Comparison of ENCODE assay signal across 19 cellular contexts in the genomic region with DNA sequence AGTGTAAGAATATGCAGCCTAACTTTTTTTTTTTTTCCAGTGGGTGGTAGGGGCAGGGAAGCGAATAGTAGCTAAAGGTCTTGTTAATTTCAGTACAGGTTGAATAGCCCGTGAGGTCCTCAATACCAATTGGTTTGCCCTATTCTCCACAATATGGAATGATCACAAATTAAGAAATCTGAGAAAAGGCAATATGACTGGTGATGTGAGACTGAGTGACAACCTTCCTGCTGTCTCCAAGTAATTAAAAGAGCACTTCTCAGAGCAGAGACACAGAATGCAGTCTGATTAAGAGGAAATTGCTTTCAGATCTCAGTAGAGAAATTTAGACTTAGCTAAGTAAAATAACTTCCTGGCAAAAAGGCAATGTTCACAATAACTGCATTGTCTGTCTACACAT. TPM values are rescaled to one million over a fixed set of nuclear protein-coding genes. Genes with fewer than 3 reads are reported as not detected.
DNase-seq lines count a peak whose midpoint lies in the region; ATAC-seq and TF ChIP-seq lines count a peak whose summit lies in the region.
"Had no signal": no experiment of that assay in that cellular context is flagged by ENCODE, and none has a peak within 500 bp of the region (broad histone marks: within the 10 kb centered on the region; RNA-seq: fewer than 3 reads in every experiment).

No MANE protein-coding gene starts in this region.

- TF ChIP-seq EP300 in SK-N-SH (IDR thresholded peaks at IDR 0.05; ENCODE audit: borderline replicate concordance in 1 of 2, low read depth in 1 of 2, low read length in 1 of 2): no peak

- POLR2A ChIA-PET in SK-N-SH (lab: Yijun Ruan, JAX): no interaction called here

- CTCF ChIA-PET in SK-N-SH (lab: Yijun Ruan, JAX): no interaction called here

- peak; percentile 18 for ATAC-seq in T-helper 17 cell
- ATAC-seq in effector memory CD8-positive, alpha-beta T cell (replicated peaks): peak; percentile 23
- ATAC-seq in HG03135 (IDR thresholded peaks at IDR 0.05; ENCODE audit: unreplicated experiment): no peak
- ATAC-seq in GM21737 (IDR thresholded peaks at IDR 0.05; ENCODE audit: unreplicated experiment): no peak
- ATAC-seq: Right ventricle myocardium inferior had no signal

- H3F3A ChIP-seq in SK-N-SH (replicated peaks; ENCODE audit: insufficient read depth): no peaks in the 10 kb centered on the region
- H3F3A ChIP-seq in MM.1S (ENCODE audit: insufficient read depth, low read length): no peaks in the 10 kb centered on the region

- H3K9me2 ChIP-seq in SK-N-SH (no peaks in the 10 kb centered on the region), MM.1S (replicated peaks; ENCODE audit: insufficient read depth, low read length) (no peaks in the 10 kb centered on the region)

- H3K9me3 ChIP-seq in left ventricle myocardium inferior (replicated peaks) (no peaks in the 10 kb centered on the region), right atrium auricular region (no peaks in the 10 kb centered on the region), T-helper 17 cell (ENCODE audit: control insufficient read depth, low read length, poor library complexity, severe bottlenecking) (no peaks in the 10 kb centered on the region), SK-N-SH (no peaks in the 10 kb centered on the region), MM.1S (replicated peaks; ENCODE audit: insufficient read depth, low read length) (no peaks in the 10 kb centered on the region)

- H3K4me3 Mint-ChIP-seq in T-helper 17 cell: peak overlapping the region; percentile 53
- peak overlapping the region; percentile 68 to 89 for H3K4me3 Mint-ChIP-seq in effector memory CD8-positive, alpha-beta T cell

- H3K4me2 ChIP-seq in SK-N-SH: no peak overlapping the region
- no peak overlapping the region for H3K4me2 ChIP-seq in MM.1S (ENCODE audit: low read depth, low read length)

- H2AFZ ChIP-seq in SK-N-SH (ENCODE audit: low read depth) (no peak overlapping the region), MM.1S (ENCODE audit: low read length) (no peak overlapping the region)

- H3K27me3 Mint-ChIP-seq in T-helper 17 cell: no peaks in the 10 kb centered on the region
- H3K27me3 Mint-ChIP-seq in effector memory CD8-positive, alpha-beta T cell: no peaks in the 10 kb centered on the region

- no peaks in the 10 kb centered on the region for H3K9me3 Mint-ChIP-seq in effector memory CD8-positive, alpha-beta T cell

- DNase-seq in left ventricle myocardium inferior (no peak), right atrium auricular region (ENCODE audit: low spot score) (no peak), T-helper 17 cell (no peak), SK-N-SH (no peak), MM.1S (no peak)
- DNase-seq in effector memory CD8-positive, alpha-beta T cell: no peak
- DNase-seq: activated CD4-positive, CD25-positive, alpha-beta regulatory T cell; Calu3; foreskin fibroblast; IMR-90; NCI-H2081; NCI-H524 treated with DMSO at 0.1 percent for 48 hours; nucleus accumbens; retina had no signal

- peak overlapping the region; percentile 97 for H3K27ac Mint-ChIP-seq in T-helper 17 cell
- peak overlapping the region; percentile 87 to 98 for H3K27ac Mint-ChIP-seq in effector memory CD8-positive, alpha-beta T cell

- no peak overlapping the region for H3K4me3 ChIP-seq in left ventricle myocardium inferior
- no peak overlapping the region for H3K4me3 ChIP-seq in right atrium auricular region
- H3K4me3 ChIP-seq in SK-N-SH (ENCODE audit: low read depth in 2 of 2, low read length in 1 of 2): no peak overlapping the region
- H3K4me3 ChIP-seq in MM.1S (ENCODE audit: low read length): no peak overlapping the region

- no peak for TF ChIP-seq CTCF in left ventricle myocardium inferior (IDR thresholded peaks at IDR 0.05; ENCODE audit: borderline replicate concordance)
- TF ChIP-seq CTCF in right atrium auricular region (IDR thresholded peaks at IDR 0.05): no peak
- no peak for TF ChIP-seq CTCF in SK-N-SH (IDR thresholded peaks at IDR 0.05)
- TF ChIP-seq CTCF in MM.1S (IDR thresholded peaks at IDR 0.05; ENCODE audit: low read length): no peak

- no peaks in the 10 kb centered on the region for H3K79me2 ChIP-seq in SK-N-SH (ENCODE audit: insufficient read depth)
- H3K79me2 ChIP-seq in MM.1S (ENCODE audit: low read length): no peaks in the 10 kb centered on the region

- H3K27me3 ChIP-seq in left ventricle myocardium inferior (ENCODE audit: low read depth): no peaks in the 10 kb centered on the region
- H3K27me3 ChIP-seq in right atrium auricular region: no peaks in the 10 kb centered on the region
- H3K27me3 ChIP-seq in SK-N-SH (ENCODE audit: insufficient read depth): no peaks in the 10 kb centered on the region
- H3K27me3 ChIP-seq in MM.1S (replicated peaks; ENCODE audit: insufficient read depth, low read length): no peaks in the 10 kb centered on the region

- peaks cover 7% of the 10 kb centered on the region for H3K36me3 Mint-ChIP-seq in T-helper 17 cell (ENCODE audit: low read depth)
- H3K36me3 Mint-ChIP-seq in effector memory CD8-positive, alpha-beta T cell (ENCODE audit: insufficient read depth): peaks cover 18% of the 10 kb centered on the region

- WGBS in SK-N-SH (ENCODE audit: low lambda C conversion rate): 0% methylated on average over 2 of the region's 2 CpGs

- no peaks in the 10 kb centered on the region for H3K36me3 ChIP-seq in left ventricle myocardium inferior
- H3K36me3 ChIP-seq in right atrium auricular region: no peaks in the 10 kb centered on the region
- H3K36me3 ChIP-seq in SK-N-SH (replicated peaks in 1 of 2; ENCODE audit: control insufficient read depth in 1 of 2, insufficient read depth in 2 of 2, low read length in 1 of 2): no peaks in the 10 kb centered on the region
- H3K36me3 ChIP-seq in MM.1S (replicated peaks; ENCODE audit: insufficient read depth, low read length): no peaks in the 10 kb centered on the region

- no peak for TF ChIP-seq RAD21 in SK-N-SH (IDR thresholded peaks at IDR 0.05; ENCODE audit: low read length)

- H3K27ac ChIP-seq in left ventricle myocardium inferior (replicated peaks): peak overlapping the region; percentile 16
- no peak overlapping the region for H3K27ac ChIP-seq in right atrium auricular region
- no peak overlapping the region for H3K27ac ChIP-seq in SK-N-SH (ENCODE audit: low read depth in 2 of 2, low read length in 1 of 2)
- no peak overlapping the region for H3K27ac ChIP-seq in MM.1S (ENCODE audit: low read length)

- H4K20me1 ChIP-seq in SK-N-SH (ENCODE audit: insufficient read depth): no peaks in the 10 kb centered on the region
- no peaks in the 10 kb centered on the region for H4K20me1 ChIP-seq in MM.1S (ENCODE audit: insufficient read depth, low read length)

- peaks cover 29% of the 10 kb centered on the region for H3K4me1 Mint-ChIP-seq in T-helper 17 cell
- peaks cover 22 to 57% of the 10 kb centered on the region in 2 donors for H3K4me1 Mint-ChIP-seq in effector memory CD8-positive, alpha-beta T cell (ENCODE audit: low read depth in 2 of 2)

- intact Hi-C loops in left ventricle myocardium inferior (cut with micrococcal nuclease): no loop called here

- H3K9ac ChIP-seq in SK-N-SH (no peak overlapping the region), MM.1S (ENCODE audit: low read length) (no peak overlapping the region)

- H3K4me1 ChIP-seq in left ventricle myocardium inferior (no peaks in the 10 kb centered on the region), right atrium auricular region (no peaks in the 10 kb centered on the region), SK-N-SH (ENCODE audit: control insufficient read depth in 1 of 2, insufficient read depth in 2 of 2, low read depth in 1 of 2, low read length in 1 of 2) (no peaks in the 10 kb centered on the region), MM.1S (ENCODE audit: low read length) (no peaks in the 10 kb centered on the region)

TF ChIP-seq in SK-N-SH, 30 proteins besides CTCF, POLR2A, EP300 and RAD21 (continues in another document):
- TF ChIP-seq, protein P1, sequence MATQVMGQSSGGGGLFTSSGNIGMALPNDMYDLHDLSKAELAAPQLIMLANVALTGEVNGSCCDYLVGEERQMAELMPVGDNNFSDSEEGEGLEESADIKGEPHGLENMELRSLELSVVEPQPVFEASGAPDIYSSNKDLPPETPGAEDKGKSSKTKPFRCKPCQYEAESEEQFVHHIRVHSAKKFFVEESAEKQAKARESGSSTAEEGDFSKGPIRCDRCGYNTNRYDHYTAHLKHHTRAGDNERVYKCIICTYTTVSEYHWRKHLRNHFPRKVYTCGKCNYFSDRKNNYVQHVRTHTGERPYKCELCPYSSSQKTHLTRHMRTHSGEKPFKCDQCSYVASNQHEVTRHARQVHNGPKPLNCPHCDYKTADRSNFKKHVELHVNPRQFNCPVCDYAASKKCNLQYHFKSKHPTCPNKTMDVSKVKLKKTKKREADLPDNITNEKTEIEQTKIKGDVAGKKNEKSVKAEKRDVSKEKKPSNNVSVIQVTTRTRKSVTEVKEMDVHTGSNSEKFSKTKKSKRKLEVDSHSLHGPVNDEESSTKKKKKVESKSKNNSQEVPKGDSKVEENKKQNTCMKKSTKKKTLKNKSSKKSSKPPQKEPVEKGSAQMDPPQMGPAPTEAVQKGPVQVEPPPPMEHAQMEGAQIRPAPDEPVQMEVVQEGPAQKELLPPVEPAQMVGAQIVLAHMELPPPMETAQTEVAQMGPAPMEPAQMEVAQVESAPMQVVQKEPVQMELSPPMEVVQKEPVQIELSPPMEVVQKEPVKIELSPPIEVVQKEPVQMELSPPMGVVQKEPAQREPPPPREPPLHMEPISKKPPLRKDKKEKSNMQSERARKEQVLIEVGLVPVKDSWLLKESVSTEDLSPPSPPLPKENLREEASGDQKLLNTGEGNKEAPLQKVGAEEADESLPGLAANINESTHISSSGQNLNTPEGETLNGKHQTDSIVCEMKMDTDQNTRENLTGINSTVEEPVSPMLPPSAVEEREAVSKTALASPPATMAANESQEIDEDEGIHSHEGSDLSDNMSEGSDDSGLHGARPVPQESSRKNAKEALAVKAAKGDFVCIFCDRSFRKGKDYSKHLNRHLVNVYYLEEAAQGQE (IDR thresholded peaks at IDR 0.05; ENCODE audit: low read depth, low read length): no peak
- TF ChIP-seq, protein P2, sequence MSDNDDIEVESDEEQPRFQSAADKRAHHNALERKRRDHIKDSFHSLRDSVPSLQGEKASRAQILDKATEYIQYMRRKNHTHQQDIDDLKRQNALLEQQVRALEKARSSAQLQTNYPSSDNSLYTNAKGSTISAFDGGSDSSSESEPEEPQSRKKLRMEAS (IDR thresholded peaks at IDR 0.05; ENCODE audit: low read depth): no peak
- TF ChIP-seq JUND (IDR thresholded peaks at IDR 0.05): no peak
- TF ChIP-seq SIN3A (IDR thresholded peaks at IDR 0.05; ENCODE audit: borderline replicate concordance, low read depth, low read length): no peak

RNA-seq across cellular contexts. Expression of gene GPR174, which starts 22.9 kb away (rescaled TPM):
- total RNA-seq in left ventricle myocardium inferior: 0.22 TPM
- total RNA-seq in right atrium auricular region: under 1 TPM in 1 of 2 donors, not detected in 1; 0.07 TPM
- 10 to 100 TPM; 34.5 to 41.2 TPM for total RNA-seq in T-helper 17 cell
- polyA plus RNA-seq in SK-N-SH (2012; rRNA removed): not detected in 2 replicates
- polyA plus RNA-seq in SK-N-SH (2012; cell fraction: cytosol; rRNA removed): not detected in 2 replicates
- polyA plus RNA-seq in SK-N-SH (2012; cell fraction: nucleus; rRNA removed): not detected in 2 replicates
- total RNA-seq: Calu3, endothelial cell of umbilical vein, G401, IMR-90 had no signal
- polyA plus RNA-seq: endothelial cell of umbilical vein, IMR-90 had no signal

Comparison
In these comparisons a context has a peak if more than half of its experiments do, and no peak if none do; other contexts are left out.
1. ATAC-seq: peak in T-helper 17 cell (single experiment) and effector memory CD8-positive, alpha-beta T cell (single experiment); none in HG03135 (single experiment) and GM21737 (single experiment).
2. RNA of gene GPR174, which starts 22.9 kb away (total RNA-seq): 34.5 to 41.2 TPM in T-helper 17 cell; 0.22 TPM in left ventricle myocardium inferior (single experiment) and 0.07 TPM in right atrium auricular region; every median in the first group is over 10 times any median in the second.